ENCODE assay signal across 7 cellular contexts in genomic region chr13:48919750-48920149, GRCh38.
"Had no signal": no experiment of that assay in that cellular context is flagged by ENCODE, and none has a peak within 500 bp of the region (broad histone marks: within the 10 kb centered on the region; RNA-seq: fewer than 3 reads in every experiment).

No MANE protein-coding gene starts in this region.

- H3K9ac ChIP-seq: GM23248 had no signal

- FAIRE-seq: H54 had no signal

- H2AFZ ChIP-seq: GM23248 had no signal

- H3K4me3 ChIP-seq: GM23248 had no signal

- H3K27ac ChIP-seq: GM23248, HL-60 had no signal

- DNase-seq: GM23248, GOT3, H9, HCEC 1CT, KG1 had no signal
